Comparison of ENCODE assay signal across 9 cellular contexts in genomic region chr12:48156648-48157015, GRCh38. TPM values are rescaled to one million over a fixed set of nuclear protein-coding genes. Genes with fewer than 3 reads are reported as not detected.
DNase-seq lines count a peak whose midpoint lies in the region; ATAC-seq and TF ChIP-seq lines count a peak whose summit lies in the region.
"Had no signal": no experiment of that assay in that cellular context is flagged by ENCODE, and none has a peak within 500 bp of the region (broad histone marks: within the 10 kb centered on the region; RNA-seq: fewer than 3 reads in every experiment).

No MANE protein-coding gene starts in this region.

- peaks cover 31% of the 10 kb centered on the region for H3K4me1 Mint-ChIP-seq in activated CD8-positive, alpha-beta T cell treated with anti-CD3 and anti-CD28 coated beads for 36 hours (ENCODE audit: low read depth)

- 27 to 34% (median 32%) methylated on average over 8 of the region's 8 CpGs for WGBS in spleen, 5 donors

- POLR2A ChIA-PET in activated CD8-positive, alpha-beta T cell treated with anti-CD3 and anti-CD28 coated beads for 36 hours (lab: Charles Lee), result interaction anchor here (1.0 to 3.0 kb wide), 6 partner anchors 11 to 295 kb away, joined by 3 to 25 read pairs (median 4); partner anchors contain the start of gene SENP1

- peak overlapping the region; percentile 78 for H3K4me3 ChIP-seq in HFF-Myc (replicated peaks; ENCODE audit: low read depth, low read length)
- peak overlapping the region; percentile 98 for H3K4me3 ChIP-seq in iPS-15b (ENCODE audit: low read depth, low read length)
- H3K4me3 ChIP-seq in spleen, result peak overlapping the region; percentile 62 to 96 (median 90)

- CTCF ChIA-PET in activated CD8-positive, alpha-beta T cell treated with anti-CD3 and anti-CD28 coated beads for 36 hours (lab: Charles Lee), result interaction anchor here (1.0 to 2.6 kb wide), 9 partner anchors 9 to 318 kb away, joined by 3 to 11 read pairs (median 5); partner anchors contain the start of genes SENP1 and TMEM106C

- no peak for ATAC-seq in activated CD8-positive, alpha-beta T cell treated with anti-CD3 and anti-CD28 coated beads for 36 hours

- peaks cover 4% of the 10 kb centered on the region for H3K36me3 Mint-ChIP-seq in activated CD8-positive, alpha-beta T cell treated with anti-CD3 and anti-CD28 coated beads for 36 hours (ENCODE audit: low read depth)

- H3K4me3 Mint-ChIP-seq in activated CD8-positive, alpha-beta T cell treated with anti-CD3 and anti-CD28 coated beads for 36 hours, result peak overlapping the region; percentile 96

- H3K27me3 ChIP-seq in iPS-15b (ENCODE audit: control insufficient read depth, insufficient read depth, low read length), result no peaks in the 10 kb centered on the region
- H3K27me3 ChIP-seq in spleen (replicated peaks in 1 of 7), result no peaks in the 10 kb centered on the region

- no peaks in the 10 kb centered on the region for H3K36me3 ChIP-seq in iPS-15b (ENCODE audit: control insufficient read depth, insufficient read depth, low read length)
- peaks cover 0 to 33% (median 18%) of the 10 kb centered on the region in 6 donors for H3K36me3 ChIP-seq in spleen

- TF ChIP-seq POLR2A in spleen (IDR thresholded peaks at IDR 0.05), result no peak

- DNase-seq in HFF-Myc (ENCODE audit: extremely low read depth, low read depth) (no peak), spleen (no peak), NCI-H1436 (lab: John Stamatoyannopoulos, UW) (no peak), activated gamma-delta T cell treated with Interleukin-2 at 50 U/mL for 16 hours (no peak), NCI-H526 (lab: John Stamatoyannopoulos, UW) (no peak), inferior parietal cortex (ENCODE audit: extremely low spot score) (no peak)
- no peak for DNase-seq in activated CD8-positive, alpha-beta T cell treated with anti-CD3 and anti-CD28 coated beads for 36 hours

- H3K27ac ChIP-seq in spleen, result peak overlapping the region; percentile 84 to 92 (median 90)

- peak overlapping the region; percentile 96 for H3K27ac Mint-ChIP-seq in activated CD8-positive, alpha-beta T cell treated with anti-CD3 and anti-CD28 coated beads for 36 hours

- TF ChIP-seq CTCF in HFF-Myc (IDR thresholded peaks at IDR 0.05; ENCODE audit: low read depth, low read length, missing control alignments) (no peak), spleen (IDR thresholded peaks at IDR 0.05 in 8 of 11, conservative IDR thresholded peaks at IDR 0.05 in 3 of 11) (no peak)
- TF ChIP-seq CTCF in activated CD8-positive, alpha-beta T cell treated with anti-CD3 and anti-CD28 coated beads for 36 hours (IDR thresholded peaks at IDR 0.05), result no peak

- H3K27me3 Mint-ChIP-seq in activated CD8-positive, alpha-beta T cell treated with anti-CD3 and anti-CD28 coated beads for 36 hours, result no peaks in the 10 kb centered on the region

- intact Hi-C loops in activated CD8-positive, alpha-beta T cell treated with anti-CD3 and anti-CD28 coated beads for 36 hours (cut with micrococcal nuclease), result loop anchor here (2.0 kb wide), 1 partner anchor 52 kb away; no protein-coding TSS in a partner anchor
- intact Hi-C loops in spleen (cut with DNase I; ENCODE audit: low total_unique reads), result loop anchor here (10.0 kb wide), 1 partner anchor 52 kb away; the partner anchor contains the start of gene SENP1

- H3K9me3 Mint-ChIP-seq in activated CD8-positive, alpha-beta T cell treated with anti-CD3 and anti-CD28 coated beads for 36 hours, result no peaks in the 10 kb centered on the region

- no peak overlapping the region for H3K9ac ChIP-seq in iPS-15b (ENCODE audit: low read depth, low read length)

- no peaks in the 10 kb centered on the region for H3K9me3 ChIP-seq in iPS-15b (ENCODE audit: control insufficient read depth, insufficient read depth, low read length)
- no peaks in the 10 kb centered on the region for H3K9me3 ChIP-seq in spleen

- no peaks in the 10 kb centered on the region for H3K4me1 ChIP-seq in iPS-15b (ENCODE audit: control insufficient read depth, insufficient read depth, low read length)
- H3K4me1 ChIP-seq in spleen, result peaks cover 6 to 66% (median 26%) of the 10 kb centered on the region in 6 donors

RNA-seq across cellular contexts. Expression of gene ASB8, which starts 0.7 kb away (rescaled TPM):
- total RNA-seq in activated CD8-positive, alpha-beta T cell treated with anti-CD3 and anti-CD28 coated beads for 36 hours, result 10 to 100 TPM; 20.9 to 27.2 TPM
- total RNA-seq in spleen, result 10 to 100 TPM; 34.7 to 48.8 (median 40.2) TPM
- polyA plus RNA-seq in spleen, result 10 to 100 TPM; 15.7 to 19.4 (median 17.1) TPM

RNA-seq across cellular contexts. Expression of gene CCDC184, which starts 26.8 kb away (rescaled TPM):
- under 1 TPM; 0.25 to 0.34 TPM for total RNA-seq in activated CD8-positive, alpha-beta T cell treated with anti-CD3 and anti-CD28 coated beads for 36 hours
- 1 to 10 TPM in 4 of 7 donors, under 1 TPM in 3; 0.73 to 1.7 (median 1.1) TPM for total RNA-seq in spleen
- polyA plus RNA-seq in spleen, result under 1 TPM; 0.45 to 0.59 (median 0.52) TPM

RNA-seq across cellular contexts. Expression of gene PFKM, which starts 37.5 kb away (rescaled TPM):
- total RNA-seq in activated CD8-positive, alpha-beta T cell treated with anti-CD3 and anti-CD28 coated beads for 36 hours, result 10 to 100 TPM; 59.7 to 65.8 TPM
- 10 to 100 TPM; 27.7 to 52.5 (median 36.9) TPM for total RNA-seq in spleen
- 10 to 100 TPM; 13.6 to 22.1 (median 18.0) TPM for polyA plus RNA-seq in spleen

RNA-seq across cellular contexts. Expression of gene OR10AD1, which starts 46.5 kb away (rescaled TPM):
- total RNA-seq in activated CD8-positive, alpha-beta T cell treated with anti-CD3 and anti-CD28 coated beads for 36 hours, result not detected
- not detected for total RNA-seq in spleen
- not detected for polyA plus RNA-seq in spleen
- total RNA-seq: LHCN-M2 had no signal

RNA-seq across cellular contexts. Expression of gene SENP1, which starts 50.8 kb away (rescaled TPM):
- total RNA-seq in activated CD8-positive, alpha-beta T cell treated with anti-CD3 and anti-CD28 coated beads for 36 hours, result 10 to 100 TPM; 39.8 to 40.2 TPM
- 10 to 100 TPM; 23.3 to 37.4 (median 26.1) TPM for total RNA-seq in spleen
- polyA plus RNA-seq in spleen, result 1 to 10 TPM; 3.7 to 4.7 (median 4.1) TPM
